ENCODE assay signal across 12 cellular contexts in the genomic region with DNA sequence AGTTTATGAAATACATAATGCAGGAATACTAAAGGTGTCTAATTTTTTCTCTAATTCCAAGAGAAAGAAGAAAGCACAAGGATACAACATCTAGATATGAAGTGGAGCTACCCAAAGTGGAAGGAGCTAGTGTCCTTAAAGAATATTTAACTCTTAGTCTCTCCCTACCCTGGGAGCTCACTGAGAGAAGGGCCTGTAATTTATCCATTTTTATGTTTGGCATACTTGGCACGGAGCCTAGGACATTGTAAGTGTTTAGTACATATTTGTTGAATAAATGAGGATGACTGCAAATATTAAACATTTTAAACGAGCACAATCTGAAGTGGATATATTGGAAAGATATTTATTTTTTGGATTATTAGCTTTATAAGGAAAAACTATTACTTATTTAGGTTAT.
"Had no signal": no experiment of that assay in that cellular context is flagged by ENCODE, and none has a peak within 500 bp of the region (broad histone marks: within the 10 kb centered on the region; RNA-seq: fewer than 3 reads in every experiment).

No MANE protein-coding gene starts in this region.

- DNase-seq: amygdala; cerebellar nuclear complex; endodermal cell; erythroblast; kidney; left ventricle myocardium superior; ovary; stimulated activated CD4-positive, alpha-beta T cell treated with anti-CD3 and anti-CD28 coated beads, Interleukin-4, amount 100 ng/mL, for 4 hours; stimulated activated naive CD8-positive, alpha-beta T cell treated with anti-CD3 and anti-CD28 coated beads, Interleukin-15, amount 100 ng/mL, for 72 hours; T-helper 17 cell; testis; upper lobe of right lung had no signal

- H3K27ac ChIP-seq: ovary, testis, upper lobe of right lung had no signal

- H3K4me3 ChIP-seq: ovary, testis, upper lobe of right lung had no signal

- ATAC-seq: left ventricle myocardium superior; stimulated activated naive CD8-positive, alpha-beta T cell treated with anti-CD3 and anti-CD28 coated beads, Interleukin-15, amount 100 ng/mL, for 72 hours; T-helper 17 cell; upper lobe of right lung had no signal

- H3K9me3 ChIP-seq: ovary, testis, upper lobe of right lung had no signal

- H3K4me1 ChIP-seq: testis, upper lobe of right lung had no signal

- H3K27me3 ChIP-seq: ovary, testis, upper lobe of right lung had no signal

- H3K36me3 ChIP-seq: ovary, upper lobe of right lung had no signal
